23 cellular contexts compared by ENCODE assay signal in genomic region chr15:66961407-66961884, GRCh38.
DNase-seq lines count a peak whose midpoint lies in the region; ATAC-seq and TF ChIP-seq lines count a peak whose summit lies in the region.
"Had no signal": no experiment of that assay in that cellular context is flagged by ENCODE, and none has a peak within 500 bp of the region (broad histone marks: within the 10 kb centered on the region; RNA-seq: fewer than 3 reads in every experiment).

No MANE protein-coding gene starts in this region.

- intact Hi-C loops in activated CD4-positive, alpha-beta T cell treated with anti-CD3 and anti-CD28 coated beads for 36 hours (cut with DNase I, micrococcal nuclease), result no loop called here
- intact Hi-C loops in CD8-positive, alpha-beta T cell (cut with DNase I, micrococcal nuclease), result no loop called here

- no peak overlapping the region for H3K4me3 Mint-ChIP-seq in activated CD4-positive, alpha-beta T cell treated with anti-CD3 and anti-CD28 coated beads for 36 hours
- no peak overlapping the region for H3K4me3 Mint-ChIP-seq in CD8-positive, alpha-beta T cell
- H3K4me3 Mint-ChIP-seq: activated B cell treated with CpG ODN at 0.5 μM for 24 hours; activated naive CD8-positive, alpha-beta T cell treated with anti-CD3 and anti-CD28 coated beads, Interleukin-2, amount 10 ng/mL, durations not matched to agents 7 days and 5 days; activated T-helper 1 cell treated with anti-CD3 and anti-CD28 coated beads, Interleukin-12 subunit alpha, Interleukin-12 subunit beta, Interleukin-2, Interleukin-4 antibody, amounts not matched to agents 30 ng/mL and 10 ng/mL and 1 ng/mL, durations not matched to agents 14 hours and 24 hours and 36 hours; CD14-positive monocyte; natural killer cell treated with Interleukin-12 subunit alpha and Interleukin-12 subunit beta and Interleukin-15 and Interleukin-18, amount 100 ng/mL, for 72 hours had no signal

- no peak for DNase-seq in activated CD4-positive, alpha-beta T cell treated with anti-CD3 and anti-CD28 coated beads for 36 hours
- DNase-seq in activated CD4-positive, alpha-beta T cell treated with anti-CD3 and anti-CD28 coated beads, Interleukin-2, amount 50 U/mL, for 4 hours, result no peak
- DNase-seq in amniotic epithelial cell (ENCODE audit: low read depth) (peak; percentile 42), foreskin keratinocyte (peak in 1 of 2 donors; percentile 33), NCI-H2029 (lab: John Stamatoyannopoulos, UW) (no peak), GM20000 (ENCODE audit: low spot score) (no peak)
- no peak for DNase-seq in CD8-positive, alpha-beta T cell
- DNase-seq: activated B cell treated with CpG ODN at 0.5 μM for 24 hours; activated CD8-positive, alpha-beta memory T cell treated with anti-CD3 and anti-CD28 coated beads for 24 hours; activated naive CD8-positive, alpha-beta T cell treated with anti-CD3 and anti-CD28 coated beads, Interleukin-2, amount 10 ng/mL, durations not matched to agents 7 days and 5 days; brain microvascular endothelial cell; dermis blood vessel endothelial cell; EL; erythroblast; H7; islet precursor cell; NCI-H2081; NCI-H524 treated with DMSO at 0.1 percent for 48 hours; SHP77 treated with DMSO at 0.1 percent for 48 hours had no signal

- no peak overlapping the region for H3K27ac ChIP-seq in foreskin keratinocyte
- H3K27ac ChIP-seq in CD8-positive, alpha-beta T cell (ENCODE audit: low read depth, low read length), result no peak overlapping the region
- H3K27ac ChIP-seq: brain microvascular endothelial cell had no signal

- no peak overlapping the region for H3K27ac Mint-ChIP-seq in activated CD4-positive, alpha-beta T cell treated with anti-CD3 and anti-CD28 coated beads for 36 hours
- H3K27ac Mint-ChIP-seq in CD8-positive, alpha-beta T cell, result no peak overlapping the region
- H3K27ac Mint-ChIP-seq: activated B cell treated with CpG ODN at 0.5 μM for 24 hours; activated naive CD8-positive, alpha-beta T cell treated with anti-CD3 and anti-CD28 coated beads, Interleukin-2, amount 10 ng/mL, durations not matched to agents 7 days and 5 days; activated T-helper 1 cell treated with anti-CD3 and anti-CD28 coated beads, Interleukin-12 subunit alpha, Interleukin-12 subunit beta, Interleukin-2, Interleukin-4 antibody, amounts not matched to agents 30 ng/mL and 10 ng/mL and 1 ng/mL, durations not matched to agents 14 hours and 24 hours and 36 hours; natural killer cell treated with Interleukin-12 subunit alpha and Interleukin-12 subunit beta and Interleukin-15 and Interleukin-18, amount 100 ng/mL, for 72 hours had no signal

- no peaks in the 10 kb centered on the region for H3K9me3 ChIP-seq in CD8-positive, alpha-beta T cell (ENCODE audit: low read length)

- peaks cover 2% of the 10 kb centered on the region for H3K27me3 Mint-ChIP-seq in activated CD4-positive, alpha-beta T cell treated with anti-CD3 and anti-CD28 coated beads for 36 hours
- H3K27me3 Mint-ChIP-seq in CD8-positive, alpha-beta T cell (ENCODE audit: low read depth), result no peaks in the 10 kb centered on the region
- H3K27me3 Mint-ChIP-seq: activated naive CD8-positive, alpha-beta T cell treated with anti-CD3 and anti-CD28 coated beads, Interleukin-2, amount 10 ng/mL, durations not matched to agents 7 days and 5 days; natural killer cell treated with Interleukin-12 subunit alpha and Interleukin-12 subunit beta and Interleukin-15 and Interleukin-18, amount 100 ng/mL, for 72 hours had no signal

- POLR2A ChIA-PET in activated CD4-positive, alpha-beta T cell treated with anti-CD3 and anti-CD28 coated beads for 36 hours (lab: Charles Lee), result no interaction called here
- POLR2A ChIA-PET in CD8-positive, alpha-beta T cell (lab: Charles Lee), result no interaction called here

- no peaks in the 10 kb centered on the region for H3K4me1 Mint-ChIP-seq in activated CD4-positive, alpha-beta T cell treated with anti-CD3 and anti-CD28 coated beads for 36 hours
- no peaks in the 10 kb centered on the region for H3K4me1 Mint-ChIP-seq in CD8-positive, alpha-beta T cell (ENCODE audit: low read depth)
- H3K4me1 Mint-ChIP-seq: activated B cell treated with CpG ODN at 0.5 μM for 24 hours; activated naive CD8-positive, alpha-beta T cell treated with anti-CD3 and anti-CD28 coated beads, Interleukin-2, amount 10 ng/mL, durations not matched to agents 7 days and 5 days had no signal

- ATAC-seq in activated CD4-positive, alpha-beta T cell treated with anti-CD3 and anti-CD28 coated beads for 36 hours, result peak; percentile 23
- ATAC-seq in foreskin keratinocyte, result peak; percentile 14
- no peak for ATAC-seq in CD8-positive, alpha-beta T cell
- no peak for ATAC-seq in HG02642 (IDR thresholded peaks at IDR 0.05; ENCODE audit: poor library complexity, unreplicated experiment)
- ATAC-seq: natural killer cell treated with Interleukin-12 subunit alpha and Interleukin-12 subunit beta and Interleukin-15 and Interleukin-18, amount 100 ng/mL, for 72 hours had no signal

- no peak overlapping the region for H3K4me3 ChIP-seq in CD8-positive, alpha-beta T cell (ENCODE audit: low read depth, low read length)

- no peaks in the 10 kb centered on the region for H3K36me3 Mint-ChIP-seq in activated CD4-positive, alpha-beta T cell treated with anti-CD3 and anti-CD28 coated beads for 36 hours (ENCODE audit: low read depth)
- no peaks in the 10 kb centered on the region for H3K36me3 Mint-ChIP-seq in CD8-positive, alpha-beta T cell
- H3K36me3 Mint-ChIP-seq: activated naive CD8-positive, alpha-beta T cell treated with anti-CD3 and anti-CD28 coated beads, Interleukin-2, amount 10 ng/mL, durations not matched to agents 7 days and 5 days; CD14-positive monocyte; natural killer cell treated with Interleukin-12 subunit alpha and Interleukin-12 subunit beta and Interleukin-15 and Interleukin-18, amount 100 ng/mL, for 72 hours had no signal

- no peaks in the 10 kb centered on the region for H3K36me3 ChIP-seq in CD8-positive, alpha-beta T cell (ENCODE audit: insufficient read depth, low read length)
- H3K36me3 ChIP-seq: brain microvascular endothelial cell had no signal

- CTCF ChIA-PET in activated CD4-positive, alpha-beta T cell treated with anti-CD3 and anti-CD28 coated beads for 36 hours (lab: Charles Lee), result interaction anchor here (0.6 to 1.1 kb wide), 2 partner anchors 15 to 63 kb away, joined by 3 read pairs; no protein-coding TSS in a partner anchor
- CTCF ChIA-PET in CD8-positive, alpha-beta T cell (lab: Charles Lee), result interaction anchor here (0.6 kb wide), 1 partner anchor 117 kb away, joined by 3 read pairs; no protein-coding TSS in a partner anchor

- no peaks in the 10 kb centered on the region for H3K27me3 ChIP-seq in foreskin keratinocyte
- H3K27me3 ChIP-seq in CD8-positive, alpha-beta T cell (ENCODE audit: insufficient read depth, low read length), result no peaks in the 10 kb centered on the region
- H3K27me3 ChIP-seq: brain microvascular endothelial cell had no signal

- TF ChIP-seq CTCF in foreskin keratinocyte (conservative IDR thresholded peaks at IDR 0.05) (no peak), GM20000 (IDR thresholded peaks at IDR 0.05; ENCODE audit: extremely low read depth, missing control alignments) (no peak)
- TF ChIP-seq CTCF in CD8-positive, alpha-beta T cell (IDR thresholded peaks at IDR 0.05), result no peak

- H3K9me3 Mint-ChIP-seq in activated CD4-positive, alpha-beta T cell treated with anti-CD3 and anti-CD28 coated beads for 36 hours (ENCODE audit: low read depth), result no peaks in the 10 kb centered on the region
- no peaks in the 10 kb centered on the region for H3K9me3 Mint-ChIP-seq in CD8-positive, alpha-beta T cell
- H3K9me3 Mint-ChIP-seq: activated B cell treated with CpG ODN at 0.5 μM for 24 hours; activated naive CD8-positive, alpha-beta T cell treated with anti-CD3 and anti-CD28 coated beads, Interleukin-2, amount 10 ng/mL, durations not matched to agents 7 days and 5 days; activated T-helper 1 cell treated with anti-CD3 and anti-CD28 coated beads, Interleukin-12 subunit alpha, Interleukin-12 subunit beta, Interleukin-2, Interleukin-4 antibody, amounts not matched to agents 30 ng/mL and 10 ng/mL and 1 ng/mL, durations not matched to agents 14 hours and 24 hours and 36 hours; CD14-positive monocyte; natural killer cell treated with Interleukin-12 subunit alpha and Interleukin-12 subunit beta and Interleukin-15 and Interleukin-18, amount 100 ng/mL, for 72 hours had no signal

- H3K4me1 ChIP-seq in foreskin keratinocyte, result peaks cover 12% of the 10 kb centered on the region
- no peaks in the 10 kb centered on the region for H3K4me1 ChIP-seq in CD8-positive, alpha-beta T cell (ENCODE audit: insufficient read depth, low read length)

Comparison
In these comparisons a context has a peak if more than half of its experiments do, and no peak if none do; other contexts are left out.
1. ATAC-seq: peak in activated CD4-positive, alpha-beta T cell treated with anti-CD3 and anti-CD28 coated beads for 36 hours (single experiment) and foreskin keratinocyte (single experiment); none in CD8-positive, alpha-beta T cell (single experiment) and HG02642 (single experiment).